Comparison of ENCODE assay signal across 19 cellular contexts in genomic region chr11:10116588-10116987, GRCh38.
"Had no signal": no experiment of that assay in that cellular context is flagged by ENCODE, and none has a peak within 500 bp of the region (broad histone marks: within the 10 kb centered on the region; RNA-seq: fewer than 3 reads in every experiment).

No MANE protein-coding gene starts in this region.

- DNase-seq: activated CD4-positive, alpha-beta T cell treated with anti-CD3 and anti-CD28 coated beads, Interleukin-2, amount 50 U/mL, for 1 hour; activated naive CD4-positive, alpha-beta T cell treated with Interleukin-2 at 50 U/mL for 16 hours; activated naive CD8-positive, alpha-beta T cell treated with anti-CD3 and anti-CD28 coated beads, Interleukin-2, amount 50 U/mL, for 24 hours; dermis blood vessel endothelial cell; endodermal cell; kidney; left lung; mesendoderm; nucleus accumbens; stimulated activated CD4-positive, alpha-beta T cell treated with anti-CD3 and anti-CD28 coated beads, Interleukin-2, amount 100 ng/mL, for 48 hours; stimulated activated naive B cell treated with anti-CD40 and anti-IgM and Interleukin-4, amounts not matched to agents 10 μg/mL and 1 μg/mL and 100 μg/mL, for 72 hours; T-helper 9 cell; transverse colon had no signal

- H3K9me3 ChIP-seq: ascending aorta, left lung, transverse colon had no signal

- H3K4me1 Mint-ChIP-seq: activated naive CD8-positive, alpha-beta T cell treated with anti-CD3 and anti-CD28 coated beads, Interleukin-2, amount 50 U/mL, for 24 hours; endodermal cell had no signal

- H3K27ac Mint-ChIP-seq: activated naive CD8-positive, alpha-beta T cell treated with anti-CD3 and anti-CD28 coated beads, Interleukin-2, amount 50 U/mL, for 24 hours; activated T-helper 1 cell treated with anti-CD3 and anti-CD28 coated beads, Interleukin-12 subunit alpha, Interleukin-12 subunit beta, Interleukin-2, Interleukin-4 antibody, amounts not matched to agents 30 ng/mL and 10 ng/mL and 1 ng/mL, durations not matched to agents 14 hours and 24 hours and 36 hours; endodermal cell; stimulated activated naive B cell treated with anti-CD40 and anti-IgM and Interleukin-4, amounts not matched to agents 10 μg/mL and 1 μg/mL and 100 μg/mL, for 72 hours had no signal

- H3K36me3 Mint-ChIP-seq: natural killer cell treated with Interleukin-12 subunit alpha and Interleukin-12 subunit beta and Interleukin-15 and Interleukin-18, amount 100 ng/mL, for 72 hours had no signal

- H3K4me3 ChIP-seq: ascending aorta, left lung, right atrium auricular region, transverse colon had no signal

- H3K27me3 ChIP-seq: ascending aorta, left lung, right atrium auricular region, transverse colon had no signal

- H3K27me3 Mint-ChIP-seq: activated naive CD8-positive, alpha-beta T cell treated with anti-CD3 and anti-CD28 coated beads, Interleukin-2, amount 50 U/mL, for 24 hours; natural killer cell treated with Interleukin-12 subunit alpha and Interleukin-12 subunit beta and Interleukin-15 and Interleukin-18, amount 100 ng/mL, for 72 hours; stimulated activated naive B cell treated with anti-CD40 and anti-IgM and Interleukin-4, amounts not matched to agents 10 μg/mL and 1 μg/mL and 100 μg/mL, for 72 hours had no signal

- ATAC-seq: activated CD4-positive, CD25-positive, alpha-beta regulatory T cell treated with anti-CD3 and anti-CD28 coated beads, Interleukin-2, amount 50 U/mL, for 24 hours; activated naive CD8-positive, alpha-beta T cell treated with anti-CD3 and anti-CD28 coated beads, Interleukin-2, amount 50 U/mL, for 24 hours; left lung; stimulated activated naive B cell treated with anti-CD40 and anti-IgM and Interleukin-4, amounts not matched to agents 10 μg/mL and 1 μg/mL and 100 μg/mL, for 72 hours had no signal

- FAIRE-seq: bronchial epithelial cell, kidney had no signal

- H3K4me3 Mint-ChIP-seq: activated naive CD8-positive, alpha-beta T cell treated with anti-CD3 and anti-CD28 coated beads, Interleukin-2, amount 50 U/mL, for 24 hours; activated T-helper 1 cell treated with anti-CD3 and anti-CD28 coated beads, Interleukin-12 subunit alpha, Interleukin-12 subunit beta, Interleukin-2, Interleukin-4 antibody, amounts not matched to agents 30 ng/mL and 10 ng/mL and 1 ng/mL, durations not matched to agents 14 hours and 24 hours and 36 hours; endodermal cell; natural killer cell treated with Interleukin-12 subunit alpha and Interleukin-12 subunit beta and Interleukin-15 and Interleukin-18, amount 100 ng/mL, for 72 hours; stimulated activated naive B cell treated with anti-CD40 and anti-IgM and Interleukin-4, amounts not matched to agents 10 μg/mL and 1 μg/mL and 100 μg/mL, for 72 hours had no signal

- H3K36me3 ChIP-seq: ascending aorta, left lung, right atrium auricular region, transverse colon had no signal

- H3K27ac ChIP-seq: ascending aorta, left lung, right atrium auricular region, transverse colon had no signal

- H3K9me3 Mint-ChIP-seq: activated naive CD8-positive, alpha-beta T cell treated with anti-CD3 and anti-CD28 coated beads, Interleukin-2, amount 50 U/mL, for 24 hours; activated T-helper 1 cell treated with anti-CD3 and anti-CD28 coated beads, Interleukin-12 subunit alpha, Interleukin-12 subunit beta, Interleukin-2, Interleukin-4 antibody, amounts not matched to agents 30 ng/mL and 10 ng/mL and 1 ng/mL, durations not matched to agents 14 hours and 24 hours and 36 hours; natural killer cell treated with Interleukin-12 subunit alpha and Interleukin-12 subunit beta and Interleukin-15 and Interleukin-18, amount 100 ng/mL, for 72 hours had no signal
